In the genomic region with DNA sequence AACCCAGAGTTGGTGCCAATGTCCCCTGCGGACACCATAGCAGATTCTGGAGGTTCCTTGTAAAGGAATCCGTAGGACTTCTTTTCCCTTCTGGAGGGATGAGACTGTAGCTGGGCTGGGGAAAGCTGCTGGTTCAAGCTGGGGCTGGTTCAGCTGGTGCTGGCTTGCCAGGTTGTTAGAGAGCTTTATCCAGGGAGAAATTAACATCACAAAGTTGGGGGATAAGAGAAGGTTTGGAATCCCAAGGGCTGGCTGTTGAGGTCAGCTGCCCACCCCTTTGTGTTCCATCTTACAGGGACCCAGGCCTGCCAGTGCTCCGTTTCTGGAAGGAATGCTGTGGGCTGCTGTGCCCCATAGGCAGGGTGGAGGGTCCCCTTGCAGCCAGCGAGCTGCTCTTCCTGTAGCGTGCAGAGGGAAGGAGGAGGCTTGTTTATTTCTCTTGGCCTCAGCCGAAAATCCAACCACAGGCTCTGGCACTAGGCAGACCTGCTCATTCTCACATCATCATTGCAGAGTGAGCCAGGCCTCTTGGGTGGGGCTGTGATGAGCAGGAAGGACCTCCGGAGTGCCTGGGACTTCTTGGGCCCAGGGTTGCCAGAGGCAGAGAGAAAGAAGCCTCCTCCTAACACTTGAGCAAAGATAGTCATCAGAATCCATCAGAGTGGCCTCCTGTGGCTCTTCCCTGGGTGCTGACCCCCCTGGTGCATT, we compare ENCODE assay signal across 9 cellular contexts.
DNase-seq lines count a peak whose midpoint lies in the region; FAIRE-seq and TF ChIP-seq lines count a peak whose summit lies in the region.
"Had no signal": no experiment of that assay in that cellular context is flagged by ENCODE, and none has a peak within 500 bp of the region (broad histone marks: within the 10 kb centered on the region; RNA-seq: fewer than 3 reads in every experiment).

No MANE protein-coding gene starts in this region.

- H3K4me3 ChIP-seq in astrocyte of the cerebellum (ENCODE audit: low read depth, low read length) (no peak overlapping the region), iPS-20b (ENCODE audit: low read length) (peak overlapping the region; percentile 55; the same call in 1 of the 2 replicates)

- no peaks in the 10 kb centered on the region for H3K9me3 ChIP-seq in iPS-20b (ENCODE audit: insufficient read depth, low read depth, low read length)

- peak; percentile 44 for DNase-seq in activated naive CD4-positive, alpha-beta T cell treated with Interleukin-2 at 50 U/mL for 16 hours
- no peak for DNase-seq in activated naive CD4-positive, alpha-beta T cell (lab: John Stamatoyannopoulos, UW)
- DNase-seq in astrocyte of the cerebellum (ENCODE audit: low read depth) (peak; percentile 95), NCI-H2171 (lab: John Stamatoyannopoulos, UW) (no peak), NCI-H1105 (lab: John Stamatoyannopoulos, UW) (no peak), D721Med (ENCODE audit: insufficient read length, low spot score) (no peak)
- DNase-seq in stimulated activated CD4-positive, alpha-beta T cell treated with anti-CD3 and anti-CD28 coated beads, Interleukin-4, amount 100 ng/mL, for 24 hours: peak; percentile 57

- TF ChIP-seq CTCF in astrocyte of the cerebellum (IDR thresholded peaks at IDR 0.05; ENCODE audit: low read depth, low read length, missing control alignments): no peak
- no peak for TF ChIP-seq CTCF in D721Med (IDR thresholded peaks at IDR 0.05; ENCODE audit: insufficient read depth, missing control alignments)

- H3K36me3 ChIP-seq in iPS-20b (ENCODE audit: insufficient read depth, low read depth, low read length): no peaks in the 10 kb centered on the region

- H3K27me3 ChIP-seq in iPS-20b (ENCODE audit: insufficient read depth, low read length): no peaks in the 10 kb centered on the region

- H3K27ac ChIP-seq in iPS-20b (ENCODE audit: low read length): peak overlapping the region; percentile 98

- in situ Hi-C loops in astrocyte of the cerebellum (cut with HindIII; ENCODE audit: low sequenced_read_pairs): no loop called here

- no peak for FAIRE-seq in D721Med (lab: Jason Lieb, UNC)
- FAIRE-seq: G401.6 had no signal

- H3K4me1 ChIP-seq in iPS-20b (ENCODE audit: insufficient read depth, low read length): peaks cover 46% of the 10 kb centered on the region

- H3K9ac ChIP-seq in iPS-20b (ENCODE audit: low read depth, low read length): peak overlapping the region; percentile 83; the same call in 1 of the 2 replicates

Comparison
In these comparisons a context has a peak if more than half of its experiments do, and no peak if none do; other contexts are left out.
1. DNase-seq: peak in activated naive CD4-positive, alpha-beta T cell treated with Interleukin-2 at 50 U/mL for 16 hours (single experiment), astrocyte of the cerebellum (single experiment) and stimulated activated CD4-positive, alpha-beta T cell treated with anti-CD3 and anti-CD28 coated beads, Interleukin-4, amount 100 ng/mL, for 24 hours (single experiment); none in activated naive CD4-positive, alpha-beta T cell (0 of 4), NCI-H2171 (single experiment), NCI-H1105 (single experiment) and D721Med (single experiment).